Comparison of ENCODE assay signal across 8 cellular contexts in the genomic region with DNA sequence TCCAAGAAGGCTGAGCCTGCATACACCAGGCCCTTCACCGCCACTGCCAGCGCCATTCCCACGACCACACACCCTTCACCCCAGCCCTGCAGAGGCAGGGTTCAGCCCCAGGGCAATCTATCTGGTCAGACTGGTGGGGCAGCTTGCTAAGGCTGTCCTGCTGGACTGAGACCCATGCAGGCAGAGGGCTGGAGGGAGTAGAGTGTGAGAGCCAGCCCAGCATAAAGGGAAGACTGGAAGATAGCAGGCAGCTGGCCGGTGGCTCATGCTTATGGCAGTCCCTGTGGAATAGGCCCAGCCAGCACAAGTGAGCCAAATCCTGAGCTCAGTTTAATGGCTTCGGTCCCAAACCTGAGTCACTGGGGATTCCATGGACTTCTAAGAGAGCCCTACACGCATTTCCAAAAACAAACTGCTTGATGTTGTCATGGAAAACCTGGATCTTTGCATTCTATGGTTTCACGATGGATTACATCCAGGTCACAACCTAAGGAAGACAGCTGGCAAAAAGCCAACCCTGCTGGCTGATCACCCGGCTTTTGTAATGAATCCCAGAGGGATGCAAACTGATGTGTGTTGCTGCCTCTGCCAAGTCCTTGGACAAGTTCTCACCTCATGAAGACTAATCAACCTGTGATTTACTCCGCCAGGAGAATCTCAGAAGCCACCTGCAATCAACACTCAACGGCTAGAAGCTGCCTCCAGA.
DNase-seq lines count a peak whose midpoint lies in the region; ATAC-seq and TF ChIP-seq lines count a peak whose summit lies in the region.

No MANE protein-coding gene starts in this region.

- no peaks in the 10 kb centered on the region for H3K9me3 Mint-ChIP-seq in WTC11
- H3K9me3 Mint-ChIP-seq in immature natural killer cell = no peaks in the 10 kb centered on the region
- H3K9me3 Mint-ChIP-seq in natural killer cell = no peaks in the 10 kb centered on the region

- DNase-seq in NCI-H146 (lab: John Stamatoyannopoulos, UW) (peak; percentile 48), NCI-H146 treated with DMSO at 0.1 percent for 48 hours (lab: John Stamatoyannopoulos, UW; ENCODE audit: unreplicated experiment) (no peak), WTC11 (ENCODE audit: low spot score) (no peak), heart left ventricle (peak; percentile 86 to 95 (median 91)), immature natural killer cell (no peak), natural killer cell (no peak)

- H3K4me1 ChIP-seq in heart left ventricle = peaks cover 4 to 91% (median 46%) of the 10 kb centered on the region in 12 donors
- peaks cover 41% of the 10 kb centered on the region for H3K4me1 ChIP-seq in rectal smooth muscle tissue (ENCODE audit: control insufficient read depth, insufficient read depth, low read length)

- no peaks in the 10 kb centered on the region for H3K9me3 ChIP-seq in heart left ventricle

- H3K27ac Mint-ChIP-seq in WTC11 = peak overlapping the region; percentile 89
- H3K27ac Mint-ChIP-seq in immature natural killer cell = no peak overlapping the region
- no peak overlapping the region for H3K27ac Mint-ChIP-seq in natural killer cell

- TF ChIP-seq POLR2A in heart left ventricle (IDR thresholded peaks at IDR 0.05) = no peak

- no peak overlapping the region for H3K9ac ChIP-seq in rectal smooth muscle tissue (ENCODE audit: low read length)

- 14 to 23% (median 19%) methylated on average over 10 of the region's 10 CpGs for WGBS in heart left ventricle, 4 donors

- H3K4me3 ChIP-seq in heart left ventricle = no peak overlapping the region
- peak overlapping the region; percentile 29 for H3K4me3 ChIP-seq in rectal smooth muscle tissue (ENCODE audit: low read length)

- intact Hi-C loops in heart left ventricle (cut with DNase I) = no loop called here
- intact Hi-C loops in natural killer cell (cut with micrococcal nuclease) = no loop called here

- H3K4me3 Mint-ChIP-seq in WTC11 (no peak overlapping the region), immature natural killer cell (no peak overlapping the region), natural killer cell (no peak overlapping the region)

- H3K27ac ChIP-seq in heart left ventricle (peak overlapping the region in 11 of 12 donors; percentile 37 to 75 (median 50)), rectal smooth muscle tissue (ENCODE audit: low read depth, low read length) (peak overlapping the region; percentile 82)

- H3K27me3 ChIP-seq in heart left ventricle = no peaks in the 10 kb centered on the region
- no peaks in the 10 kb centered on the region for H3K27me3 ChIP-seq in rectal smooth muscle tissue (ENCODE audit: control insufficient read depth, insufficient read depth, low read length)

- TF ChIP-seq CTCF in WTC11 (IDR thresholded peaks at IDR 0.05) (no peak), heart left ventricle (IDR thresholded peaks at IDR 0.05) (no peak), natural killer cell (IDR thresholded peaks at IDR 0.05) (no peak)

- POLR2A ChIA-PET in WTC11 (lab: Charles Lee) = interaction anchor here (0.6 to 1.5 kb wide), 2 partner anchors 29 to 145 kb away, joined by 3 read pairs; partner anchors contain the start of gene SCAMP1

- H3K36me3 ChIP-seq in heart left ventricle (peaks cover 0 to 6% (median 0%) of the 10 kb centered on the region in 9 donors), rectal smooth muscle tissue (ENCODE audit: control insufficient read depth, insufficient read depth, low read length) (no peaks in the 10 kb centered on the region)

- no peaks in the 10 kb centered on the region for H3K36me3 Mint-ChIP-seq in WTC11
- no peaks in the 10 kb centered on the region for H3K36me3 Mint-ChIP-seq in immature natural killer cell
- no peaks in the 10 kb centered on the region for H3K36me3 Mint-ChIP-seq in natural killer cell

- ATAC-seq in WTC11 = peak; percentile 60
- peak; percentile 93 to 98 (median 97) for ATAC-seq in heart left ventricle
- no peak for ATAC-seq in GM18858 (IDR thresholded peaks at IDR 0.05; ENCODE audit: unreplicated experiment)
- no peak for ATAC-seq in natural killer cell

- no peaks in the 10 kb centered on the region for H3K27me3 Mint-ChIP-seq in WTC11 (ENCODE audit: low read depth)
- peaks cover 8 to 27% (median 8%) of the 10 kb centered on the region in 3 donors for H3K27me3 Mint-ChIP-seq in immature natural killer cell (ENCODE audit: low read depth in 3 of 3)
- peaks cover 37 to 84% of the 10 kb centered on the region in 2 donors for H3K27me3 Mint-ChIP-seq in natural killer cell (ENCODE audit: low read depth in 2 of 2)

- CTCF ChIA-PET in WTC11 (lab: Charles Lee) = interaction anchor here (0.8 to 1.4 kb wide), 2 partner anchors 23 to 28 kb away, joined by 3 to 7 read pairs; no protein-coding TSS in a partner anchor

- H3K4me1 Mint-ChIP-seq in WTC11 = peaks cover 74% of the 10 kb centered on the region
- H3K4me1 Mint-ChIP-seq in immature natural killer cell = peaks cover 8 to 9% of the 10 kb centered on the region in 2 donors
- H3K4me1 Mint-ChIP-seq in natural killer cell = peaks cover 10 to 11% of the 10 kb centered on the region in 2 donors

TF ChIP-seq in WTC11, 78 proteins besides CTCF, POLR2A, EP300 and RAD21:
- TF ChIP-seq PRRX2 (CRISPR knock-in tag; IDR thresholded peaks at IDR 0.05) (no peak), CREM (CRISPR knock-in tag; IDR thresholded peaks at IDR 0.05) (no peak), JUN (CRISPR knock-in tag; IDR thresholded peaks at IDR 0.05) (no peak), CREB1 (CRISPR knock-in tag; IDR thresholded peaks at IDR 0.05) (no peak), GABPB1 (CRISPR knock-in tag; IDR thresholded peaks at IDR 0.05) (no peak)

Comparison
In these comparisons a context has a peak if more than half of its experiments do, and no peak if none do; other contexts are left out.
1. DNase-seq: peak in NCI-H146 (single experiment) and heart left ventricle (5 of 5); none in NCI-H146 treated with DMSO at 0.1 percent for 48 hours (single experiment), WTC11 (single experiment), immature natural killer cell (0 of 3) and natural killer cell (single experiment).
2. ATAC-seq: peak in WTC11 (single experiment) and heart left ventricle (4 of 4); none in GM18858 (single experiment) and natural killer cell (0 of 3).